In the genomic region with DNA sequence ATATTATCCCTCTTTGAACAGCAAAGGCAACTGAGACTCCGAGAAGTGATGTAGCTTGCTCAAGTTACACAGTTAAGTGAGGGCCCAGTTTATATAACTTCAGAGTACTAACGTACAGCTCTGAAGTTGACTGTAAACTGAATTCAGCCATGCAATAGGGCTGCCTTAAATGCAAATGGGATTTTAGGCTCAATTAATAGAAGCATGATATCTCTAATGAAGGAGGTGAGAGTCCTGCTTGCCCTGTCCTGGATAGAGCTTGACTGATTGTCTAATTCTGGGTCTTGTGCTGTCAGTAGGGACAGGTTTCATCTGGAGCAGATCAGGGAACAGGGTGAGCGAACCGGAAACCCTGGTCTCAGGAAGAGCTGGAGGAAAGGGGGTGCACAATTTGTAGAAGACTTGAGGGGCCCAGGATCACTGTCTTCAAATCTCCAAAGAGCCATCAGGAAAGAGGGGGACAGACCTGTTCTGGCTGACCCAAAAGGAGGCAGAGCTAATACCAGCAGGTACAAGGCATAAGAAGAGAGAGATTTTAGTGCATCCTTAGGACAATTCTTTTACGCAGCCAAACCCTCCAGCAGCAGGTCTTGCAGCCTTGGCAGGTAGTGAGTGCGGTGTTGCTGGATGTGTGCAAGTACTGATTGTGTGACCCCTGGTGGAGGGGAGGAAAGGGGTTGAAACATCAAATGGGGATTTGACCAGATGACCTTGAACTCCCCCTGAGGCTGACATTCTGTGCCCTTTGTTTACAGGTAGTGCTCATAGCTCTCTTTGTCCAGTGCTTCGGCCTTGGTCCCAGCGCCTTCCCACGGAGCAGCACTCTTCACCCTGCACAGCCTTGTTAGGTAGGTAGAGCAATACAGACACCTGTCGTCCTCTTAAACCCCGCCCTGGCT, we compare ENCODE assay signal across 12 cellular contexts. TPM values are rescaled to one million over a fixed set of nuclear protein-coding genes. Genes with fewer than 3 reads are reported as not detected.
DNase-seq lines count a peak whose midpoint lies in the region; ATAC-seq, FAIRE-seq and TF ChIP-seq lines count a peak whose summit lies in the region.
"Had no signal": no experiment of that assay in that cellular context is flagged by ENCODE, and none has a peak within 500 bp of the region (broad histone marks: within the 10 kb centered on the region; RNA-seq: fewer than 3 reads in every experiment).

No MANE protein-coding gene starts in this region.

- H3K27ac Mint-ChIP-seq in Calu3 (ENCODE audit: unreplicated experiment), result peak overlapping the region; percentile 98
- H3K27ac Mint-ChIP-seq: activated CD4-positive, alpha-beta T cell treated with anti-CD3 and anti-CD28 coated beads, Interleukin-2, amount 10 ng/mL, durations not matched to agents 7 days and 5 days; activated naive CD8-positive, alpha-beta T cell had no signal

- ATAC-seq in HG02571 (IDR thresholded peaks at IDR 0.05; ENCODE audit: unreplicated experiment) (no peak), GM19023 (IDR thresholded peaks at IDR 0.05; ENCODE audit: unreplicated experiment) (no peak)

- H3K9me3 ChIP-seq in adipocyte (ENCODE audit: control insufficient read depth, low read length) (no peaks in the 10 kb centered on the region), small intestine (ENCODE audit: control insufficient read depth, low read depth) (no peaks in the 10 kb centered on the region)

- H3K27me3 ChIP-seq in adipocyte (replicated peaks; ENCODE audit: control insufficient read depth, insufficient read depth, low read length), result no peaks in the 10 kb centered on the region
- no peaks in the 10 kb centered on the region for H3K27me3 ChIP-seq in layer of hippocampus (ENCODE audit: control insufficient read depth, insufficient read depth, low read length)
- no peaks in the 10 kb centered on the region for H3K27me3 ChIP-seq in small intestine (ENCODE audit: control insufficient read depth in 2 of 2, insufficient read depth in 2 of 2, low read length in 2 of 2)

- DNase-seq in Calu3 (no peak), adipocyte (ENCODE audit: low read depth) (no peak), small intestine (no peak), NCI-H1105 treated with DMSO at 0.1 percent for 48 hours (lab: John Stamatoyannopoulos, UW) (no peak)
- DNase-seq in activated CD8-positive, alpha-beta memory T cell treated with anti-CD3 and anti-CD28 coated beads, Interleukin-2, amount 50 U/mL, for 4 hours, result no peak
- DNase-seq: activated CD4-positive, alpha-beta T cell treated with anti-CD3 and anti-CD28 coated beads, Interleukin-2, amount 10 ng/mL, durations not matched to agents 7 days and 5 days; DND-41; NCI-H187 treated with DMSO at 0.1 percent for 48 hours had no signal

- FAIRE-seq in small intestine (lab: Jason Lieb, UNC), result no peak

- H3K27me3 Mint-ChIP-seq in Calu3 (ENCODE audit: unreplicated experiment), result no peaks in the 10 kb centered on the region
- H3K27me3 Mint-ChIP-seq: activated CD4-positive, alpha-beta T cell treated with anti-CD3 and anti-CD28 coated beads, Interleukin-2, amount 10 ng/mL, durations not matched to agents 7 days and 5 days; activated naive CD8-positive, alpha-beta T cell had no signal

- H3K4me1 Mint-ChIP-seq in Calu3 (ENCODE audit: low read depth, unreplicated experiment), result peaks cover 79% of the 10 kb centered on the region

- CTCF ChIA-PET in Calu3 (lab: Charles Lee), result interaction anchor here (1.3 kb wide), 1 partner anchor 39 kb away, joined by 5 read pairs; no protein-coding TSS in a partner anchor

- H3K36me3 ChIP-seq in adipocyte (ENCODE audit: control insufficient read depth, insufficient read depth, low read length, severe bottlenecking), result peaks cover 4% of the 10 kb centered on the region
- no peaks in the 10 kb centered on the region for H3K36me3 ChIP-seq in small intestine (ENCODE audit: control insufficient read depth in 2 of 2, insufficient read depth in 2 of 2, low read length in 2 of 2)

- peaks cover 97% of the 10 kb centered on the region for H3K4me1 ChIP-seq in adipocyte (ENCODE audit: control insufficient read depth, insufficient read depth, low read length)
- H3K4me1 ChIP-seq in small intestine (ENCODE audit: control insufficient read depth in 2 of 2, insufficient read depth in 1 of 2, low read depth in 1 of 2, low read length in 1 of 2), result peaks cover 12 to 29% of the 10 kb centered on the region in 2 donors

- H3K9me3 Mint-ChIP-seq in Calu3 (ENCODE audit: low read depth, unreplicated experiment), result no peaks in the 10 kb centered on the region
- H3K9me3 Mint-ChIP-seq: activated CD4-positive, alpha-beta T cell treated with anti-CD3 and anti-CD28 coated beads, Interleukin-2, amount 10 ng/mL, durations not matched to agents 7 days and 5 days had no signal

- H3K4me3 ChIP-seq in adipocyte (ENCODE audit: low read length) (no peak overlapping the region), small intestine (ENCODE audit: low read depth in 1 of 2, low read length in 2 of 2) (no peak overlapping the region)

- intact Hi-C loops in Calu3 (cut with micrococcal nuclease; ENCODE audit: unreplicated experiment), result no loop called here

- H3K27ac ChIP-seq in layer of hippocampus (ENCODE audit: low read depth, low read length), result peak overlapping the region; percentile 99
- peak overlapping the region; percentile 92 to 93 for H3K27ac ChIP-seq in small intestine (ENCODE audit: low read depth in 1 of 2, low read length in 1 of 2)

- H3K9ac ChIP-seq in adipocyte (ENCODE audit: low read length), result peak overlapping the region; percentile 49

- no peak for TF ChIP-seq CTCF in Calu3 (IDR thresholded peaks at IDR 0.05; ENCODE audit: unreplicated experiment)

- H3K36me3 Mint-ChIP-seq in Calu3 (ENCODE audit: insufficient read depth, unreplicated experiment), result peaks cover 39% of the 10 kb centered on the region

- no TSS peak for BruUV-seq in Calu3 (replicated peaks; lab: Mats Ljungman, UMichigan)

- 49 to 69% (median 61%) methylated on average over 11 of the region's 11 CpGs for WGBS in small intestine, 3 donors

- peak overlapping the region; percentile 38 for H3K4me3 Mint-ChIP-seq in Calu3 (ENCODE audit: low read depth, unreplicated experiment)
- H3K4me3 Mint-ChIP-seq: activated CD4-positive, alpha-beta T cell treated with anti-CD3 and anti-CD28 coated beads, Interleukin-2, amount 10 ng/mL, durations not matched to agents 7 days and 5 days; activated naive CD8-positive, alpha-beta T cell had no signal

RNA-seq across cellular contexts. Expression of a gene that starts 13.0 kb away (rescaled TPM):
- 68.3 and 71.6 TPM in 2 replicates for total RNA-seq in Calu3 (2022)
- 100 to 1,000 TPM; 196 to 380 (median 205) TPM for polyA plus RNA-seq in small intestine
